1 cellular context compared by ENCODE assay signal in genomic region chr10:130360826-130361311, GRCh38.
TF ChIP-seq lines count a peak whose summit lies in the region.

No MANE protein-coding gene starts in this region.

TF ChIP-seq in SK-N-SH, 30 proteins besides CTCF, POLR2A, EP300 and RAD21 (continued from another document):
- TF ChIP-seq IRF3 (IDR thresholded peaks at IDR 0.05; ENCODE audit: low read depth, low read length): no peak
- TF ChIP-seq ELF1 (IDR thresholded peaks at IDR 0.05): no peak
